25 cellular contexts compared by ENCODE assay signal in the genomic region with DNA sequence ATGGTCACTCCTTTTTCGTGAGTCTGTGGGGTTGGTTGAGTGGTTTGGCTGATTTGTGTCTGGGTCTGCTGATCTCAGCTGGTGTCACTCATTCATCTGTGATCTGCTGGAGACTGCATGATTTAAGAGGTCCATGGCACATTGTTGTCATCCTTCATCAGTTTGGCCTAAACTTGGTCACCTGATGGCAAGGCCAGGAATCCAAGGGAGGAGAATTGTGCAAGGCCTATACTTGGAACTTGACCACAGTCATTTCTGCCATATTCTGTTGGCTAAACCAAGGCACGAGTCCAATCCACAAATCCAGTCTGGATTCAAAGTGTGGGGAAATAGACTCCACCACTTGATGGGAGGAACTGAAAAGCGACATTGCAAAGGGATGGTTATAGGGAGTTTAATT.
"Had no signal": no experiment of that assay in that cellular context is flagged by ENCODE, and none has a peak within 500 bp of the region (broad histone marks: within the 10 kb centered on the region; RNA-seq: fewer than 3 reads in every experiment).

No MANE protein-coding gene starts in this region.

- H3K4me3 ChIP-seq: gastroesophageal sphincter, right lobe of liver, upper lobe of left lung, vagina had no signal

- H3K27me3 Mint-ChIP-seq: activated naive CD8-positive, alpha-beta T cell treated with anti-CD3 and anti-CD28 coated beads, Interleukin-2, amount 10 ng/mL, durations not matched to agents 7 days and 5 days; stimulated activated naive CD8-positive, alpha-beta T cell treated with anti-CD3 and anti-CD28 coated beads, Interleukin-15, amount 100 ng/mL, for 72 hours had no signal

- H3K27ac ChIP-seq: brain microvascular endothelial cell, gastroesophageal sphincter, right lobe of liver, upper lobe of left lung, vagina had no signal

- H3K36me3 Mint-ChIP-seq: mesothelial cell of epicardium; natural killer cell; stimulated activated effector memory CD8-positive, alpha-beta T cell treated with anti-CD3 and anti-CD28 coated beads, Interleukin-12 subunit alpha, Interleukin-12 subunit beta, amount 100 ng/mL, for 72 hours; WTC11 had no signal

- H3K9me3 ChIP-seq: gastroesophageal sphincter, right lobe of liver, upper lobe of left lung, vagina had no signal

- H3K27ac Mint-ChIP-seq: activated naive CD8-positive, alpha-beta T cell treated with anti-CD3 and anti-CD28 coated beads, Interleukin-2, amount 10 ng/mL, durations not matched to agents 7 days and 5 days; mesothelial cell of epicardium; natural killer cell; stimulated activated effector memory CD8-positive, alpha-beta T cell treated with anti-CD3 and anti-CD28 coated beads, Interleukin-12 subunit alpha, Interleukin-12 subunit beta, amount 100 ng/mL, for 72 hours; stimulated activated naive CD8-positive, alpha-beta T cell treated with anti-CD3 and anti-CD28 coated beads, Interleukin-15, amount 100 ng/mL, for 72 hours; WTC11 had no signal

- DNase-seq: activated CD4-positive, alpha-beta T cell treated with anti-CD3 and anti-CD28 coated beads for 1 hour; activated effector memory CD4-positive, alpha-beta T cell treated with Interleukin-2 at 50 U/mL for 16 hours; activated naive CD4-positive, alpha-beta T cell treated with Interleukin-2 at 50 U/mL for 16 hours; activated naive CD8-positive, alpha-beta T cell treated with anti-CD3 and anti-CD28 coated beads, Interleukin-2, amount 10 ng/mL, durations not matched to agents 7 days and 5 days; amniotic stem cell; brain microvascular endothelial cell; central memory CD4-positive, alpha-beta T cell; hippocampal formation; left colon; natural killer cell; right lobe of liver; stimulated activated CD4-positive, alpha-beta T cell treated with anti-CD3 and anti-CD28 coated beads, Interleukin-12 subunit alpha, Interleukin-12 subunit beta, amount 100 ng/mL, for 4 hours; stimulated activated CD4-positive, alpha-beta T cell treated with anti-CD3 and anti-CD28 coated beads, Interleukin-4, amount 100 ng/mL, for 24 hours; stimulated activated naive CD8-positive, alpha-beta T cell treated with anti-CD3 and anti-CD28 coated beads, Interleukin-15, amount 100 ng/mL, for 72 hours; substantia nigra; T-helper 2 cell; upper lobe of left lung had no signal

- H3K27me3 ChIP-seq: brain microvascular endothelial cell, gastroesophageal sphincter, right lobe of liver, upper lobe of left lung, vagina had no signal

- H3K4me3 Mint-ChIP-seq: activated naive CD8-positive, alpha-beta T cell treated with anti-CD3 and anti-CD28 coated beads, Interleukin-2, amount 10 ng/mL, durations not matched to agents 7 days and 5 days; mesothelial cell of epicardium; natural killer cell; stimulated activated effector memory CD8-positive, alpha-beta T cell treated with anti-CD3 and anti-CD28 coated beads, Interleukin-12 subunit alpha, Interleukin-12 subunit beta, amount 100 ng/mL, for 72 hours; stimulated activated naive CD8-positive, alpha-beta T cell treated with anti-CD3 and anti-CD28 coated beads, Interleukin-15, amount 100 ng/mL, for 72 hours; WTC11 had no signal

- H3K36me3 ChIP-seq: brain microvascular endothelial cell, gastroesophageal sphincter, right lobe of liver, upper lobe of left lung, vagina had no signal

- H3K4me1 ChIP-seq: vagina had no signal

- H3K9me3 Mint-ChIP-seq: activated naive CD8-positive, alpha-beta T cell treated with anti-CD3 and anti-CD28 coated beads, Interleukin-2, amount 10 ng/mL, durations not matched to agents 7 days and 5 days; natural killer cell; stimulated activated effector memory CD8-positive, alpha-beta T cell treated with anti-CD3 and anti-CD28 coated beads, Interleukin-12 subunit alpha, Interleukin-12 subunit beta, amount 100 ng/mL, for 72 hours had no signal

- ATAC-seq: gastroesophageal sphincter; left colon; natural killer cell; stimulated activated naive CD8-positive, alpha-beta T cell treated with anti-CD3 and anti-CD28 coated beads, Interleukin-15, amount 100 ng/mL, for 72 hours; WTC11 had no signal

- FAIRE-seq: astrocyte, endothelial cell of umbilical vein, keratinocyte had no signal
